ENCODE assay signal across 12 cellular contexts in genomic region chr11:35247428-35247827, GRCh38.
A peak's percentile ranks its signal among the peaks of the same experiment; 100 is the strongest.
DNase-seq lines count a peak whose midpoint lies in the region; ATAC-seq, FAIRE-seq and TF ChIP-seq lines count a peak whose summit lies in the region.
"Had no signal": no experiment of that assay in that cellular context is flagged by ENCODE, and none has a peak within 500 bp of the region (broad histone marks: within the 10 kb centered on the region; RNA-seq: fewer than 3 reads in every experiment).

No MANE protein-coding gene starts in this region.

- H3K9me3 ChIP-seq in CD4-positive, alpha-beta T cell (ENCODE audit: control insufficient read depth, low read length) = peaks cover 5% of the 10 kb centered on the region
- H3K9me3 ChIP-seq in small intestine (ENCODE audit: control insufficient read depth, low read depth) = no peaks in the 10 kb centered on the region

- 76 to 94% (median 83%) methylated on average over 3 of the region's 3 CpGs for WGBS in small intestine, 3 donors

- H3K4me3 ChIP-seq in small intestine (ENCODE audit: low read depth in 1 of 2, low read length in 2 of 2) = no peak overlapping the region

- peak overlapping the region; percentile 73 for H3K4me3 Mint-ChIP-seq in CD4-positive, alpha-beta T cell
- no peak overlapping the region for H3K4me3 Mint-ChIP-seq in activated CD4-positive, alpha-beta T cell treated with anti-CD3 and anti-CD28 coated beads, Interleukin-2, amount 10 ng/mL, durations not matched to agents 7 days and 5 days
- H3K4me3 Mint-ChIP-seq: B cell had no signal

- CTCF ChIA-PET in CD4-positive, alpha-beta T cell (lab: Charles Lee) = interaction anchor here (1.0 to 1.6 kb wide), 6 partner anchors 10 to 58 kb away, joined by 3 to 5 read pairs (median 3); no protein-coding TSS in a partner anchor
- CTCF ChIA-PET in activated CD4-positive, alpha-beta T cell treated with anti-CD3 and anti-CD28 coated beads, Interleukin-2, amount 10 ng/mL, durations not matched to agents 7 days and 5 days (lab: Charles Lee) = interaction anchor here (0.9 to 1.2 kb wide), 2 partner anchors 9 to 11 kb away, joined by 3 read pairs; no protein-coding TSS in a partner anchor
- CTCF ChIA-PET in HEK293T (lab: Yijun Ruan, JAX) = no interaction called here

- no peaks in the 10 kb centered on the region for H3K36me3 ChIP-seq in small intestine (ENCODE audit: control insufficient read depth in 2 of 2, insufficient read depth in 2 of 2, low read length in 2 of 2)

- no peaks in the 10 kb centered on the region for H3K27me3 ChIP-seq in CD4-positive, alpha-beta T cell (ENCODE audit: control insufficient read depth, insufficient read depth, low read length)
- no peaks in the 10 kb centered on the region for H3K27me3 ChIP-seq in small intestine (ENCODE audit: control insufficient read depth in 2 of 2, insufficient read depth in 2 of 2, low read length in 2 of 2)

- POLR2A ChIA-PET in CD4-positive, alpha-beta T cell (lab: Charles Lee) = interaction anchor here (0.7 to 2.9 kb wide), 13 partner anchors 9 to 330 kb away, joined by 3 to 44 read pairs (median 4); no protein-coding TSS in a partner anchor
- POLR2A ChIA-PET in activated CD4-positive, alpha-beta T cell treated with anti-CD3 and anti-CD28 coated beads, Interleukin-2, amount 10 ng/mL, durations not matched to agents 7 days and 5 days (lab: Charles Lee) = no interaction called here
- POLR2A ChIA-PET in HEK293T (lab: Yijun Ruan, JAX) = no interaction called here

- H3K27me3 Mint-ChIP-seq in CD4-positive, alpha-beta T cell = no peaks in the 10 kb centered on the region
- peaks cover 2% of the 10 kb centered on the region for H3K27me3 Mint-ChIP-seq in activated CD4-positive, alpha-beta T cell treated with anti-CD3 and anti-CD28 coated beads, Interleukin-2, amount 10 ng/mL, durations not matched to agents 7 days and 5 days

- H3K9me3 Mint-ChIP-seq in CD4-positive, alpha-beta T cell = peaks cover 9% of the 10 kb centered on the region
- H3K9me3 Mint-ChIP-seq in activated CD4-positive, alpha-beta T cell treated with anti-CD3 and anti-CD28 coated beads, Interleukin-2, amount 10 ng/mL, durations not matched to agents 7 days and 5 days = peaks cover 42% of the 10 kb centered on the region

- intact Hi-C loops in CD4-positive, alpha-beta T cell (cut with DNase I, micrococcal nuclease) = loop anchor here in 1 of 2 experiments (1.0 to 5.0 kb wide), 2 partner anchors 11 to 45 kb away; no protein-coding TSS in a partner anchor

- peak; percentile 52 to 84 (median 67) for DNase-seq in CD4-positive, alpha-beta T cell
- peak; percentile 40 for DNase-seq in activated CD4-positive, alpha-beta T cell treated with anti-CD3 and anti-CD28 coated beads, Interleukin-2, amount 10 ng/mL, durations not matched to agents 7 days and 5 days
- DNase-seq in effector CD4-positive, alpha-beta T cell = peak; percentile 69
- DNase-seq in small intestine = peak; percentile 3
- DNase-seq in foreskin melanocyte = no peak
- DNase-seq in HK-2 (ENCODE audit: unreplicated experiment) = no peak
- DNase-seq in HEK293T (ENCODE audit: extremely low spot score) = no peak
- DNase-seq: Karpas-422, NCI-H526 had no signal

- H3K4me1 ChIP-seq in small intestine (ENCODE audit: control insufficient read depth in 2 of 2, insufficient read depth in 1 of 2, low read depth in 1 of 2, low read length in 1 of 2) = no peaks in the 10 kb centered on the region

- H3K4me1 Mint-ChIP-seq in CD4-positive, alpha-beta T cell (ENCODE audit: low read depth) = peaks cover 54% of the 10 kb centered on the region
- peaks cover 32% of the 10 kb centered on the region for H3K4me1 Mint-ChIP-seq in activated CD4-positive, alpha-beta T cell treated with anti-CD3 and anti-CD28 coated beads, Interleukin-2, amount 10 ng/mL, durations not matched to agents 7 days and 5 days
- H3K4me1 Mint-ChIP-seq: B cell had no signal

- ATAC-seq in CD4-positive, alpha-beta T cell (ENCODE audit: poor library complexity) = peak; percentile 91
- ATAC-seq in GM19023 (IDR thresholded peaks at IDR 0.05; ENCODE audit: unreplicated experiment) = no peak

- peak overlapping the region; percentile 97 for H3K27ac Mint-ChIP-seq in CD4-positive, alpha-beta T cell
- peak overlapping the region; percentile 37 for H3K27ac Mint-ChIP-seq in activated CD4-positive, alpha-beta T cell treated with anti-CD3 and anti-CD28 coated beads, Interleukin-2, amount 10 ng/mL, durations not matched to agents 7 days and 5 days
- H3K27ac Mint-ChIP-seq: B cell had no signal

- no peak for TF ChIP-seq CTCF in CD4-positive, alpha-beta T cell (IDR thresholded peaks at IDR 0.05)

- H3K36me3 Mint-ChIP-seq in CD4-positive, alpha-beta T cell (ENCODE audit: low read depth) = peaks cover 25% of the 10 kb centered on the region
- H3K36me3 Mint-ChIP-seq in activated CD4-positive, alpha-beta T cell treated with anti-CD3 and anti-CD28 coated beads, Interleukin-2, amount 10 ng/mL, durations not matched to agents 7 days and 5 days (ENCODE audit: low read depth) = peaks cover 24% of the 10 kb centered on the region

- no peak for FAIRE-seq in small intestine (lab: Jason Lieb, UNC)
- FAIRE-seq: frontal cortex had no signal

- H3K27ac ChIP-seq in CD4-positive, alpha-beta T cell (ENCODE audit: low read depth, low read length) = peak overlapping the region; percentile 62
- no peak overlapping the region for H3K27ac ChIP-seq in small intestine (ENCODE audit: low read depth in 1 of 2, low read length in 1 of 2)

TF ChIP-seq in HEK293T, 16 proteins besides CTCF, POLR2A, EP300 and RAD21:
- TF ChIP-seq PKNOX1 (IDR thresholded peaks at IDR 0.05) (no peak), TARDBP (IDR thresholded peaks at IDR 0.05) (no peak), FOXK2 (IDR thresholded peaks at IDR 0.05) (no peak), FOXA1 (IDR thresholded peaks at IDR 0.05) (no peak), L3MBTL2 (conservative IDR thresholded peaks at IDR 0.05) (no peak), HDGF (IDR thresholded peaks at IDR 0.05; ENCODE audit: borderline replicate concordance) (no peak), NFRKB (IDR thresholded peaks at IDR 0.05) (no peak), SP1 (IDR thresholded peaks at IDR 0.05) (no peak), BHLHE40 (IDR thresholded peaks at IDR 0.05; ENCODE audit: borderline replicate concordance) (no peak), CTBP1 (IDR thresholded peaks at IDR 0.05; ENCODE audit: borderline replicate concordance) (no peak), ELF4 (IDR thresholded peaks at IDR 0.05) (no peak), ARNT (IDR thresholded peaks at IDR 0.05) (no peak), LEF1 (IDR thresholded peaks at IDR 0.05; ENCODE audit: borderline replicate concordance) (no peak), SUZ12 (IDR thresholded peaks at IDR 0.05) (no peak), FOXM1 (IDR thresholded peaks at IDR 0.05; ENCODE audit: borderline replicate concordance) (no peak), ZNF384 (IDR thresholded peaks at IDR 0.05) (no peak)
TF ChIP-seq in HEK293T: peak in this region for 0.

Comparison
In these comparisons a context has a peak if more than half of its experiments do, and no peak if none do; other contexts are left out.
1. DNase-seq: peak in CD4-positive, alpha-beta T cell (10 of 10), activated CD4-positive, alpha-beta T cell treated with anti-CD3 and anti-CD28 coated beads, Interleukin-2, amount 10 ng/mL, durations not matched to agents 7 days and 5 days (single experiment), effector CD4-positive, alpha-beta T cell (single experiment) and small intestine (single experiment); none in foreskin melanocyte (single experiment), HK-2 (single experiment) and HEK293T (single experiment).